Comparison of ENCODE assay signal across 10 cellular contexts in genomic region chr12:24304285-24304684, GRCh38.
"Had no signal": no experiment of that assay in that cellular context is flagged by ENCODE, and none has a peak within 500 bp of the region (broad histone marks: within the 10 kb centered on the region; RNA-seq: fewer than 3 reads in every experiment).

No MANE protein-coding gene starts in this region.

- ATAC-seq: GM23338, HCT116 had no signal

- H3K36me3 ChIP-seq: HAP-1 had no signal

- FAIRE-seq: H54 had no signal

- H3K9ac ChIP-seq: GM23248 had no signal

- DNase-seq: GM23248, GOT3, H7, H9, HCEC 1CT, HFFc6 had no signal

- H3K9me3 Mint-ChIP-seq: H9 had no signal

- H3K27ac Mint-ChIP-seq: GM23338, H9, HFFc6 had no signal

- H3K9me3 ChIP-seq: HAP-1 had no signal

- H3K27ac ChIP-seq: GM23248 had no signal

- H2AFZ ChIP-seq: GM23248, GM23338 had no signal

- H3K4me2 ChIP-seq: GM23338 had no signal

- H3K4me3 Mint-ChIP-seq: GM23338, H9, HFFc6 had no signal

- H3K4me3 ChIP-seq: GM23248, GM23338, HAP-1 had no signal
